10 cellular contexts compared by ENCODE assay signal in the genomic region with DNA sequence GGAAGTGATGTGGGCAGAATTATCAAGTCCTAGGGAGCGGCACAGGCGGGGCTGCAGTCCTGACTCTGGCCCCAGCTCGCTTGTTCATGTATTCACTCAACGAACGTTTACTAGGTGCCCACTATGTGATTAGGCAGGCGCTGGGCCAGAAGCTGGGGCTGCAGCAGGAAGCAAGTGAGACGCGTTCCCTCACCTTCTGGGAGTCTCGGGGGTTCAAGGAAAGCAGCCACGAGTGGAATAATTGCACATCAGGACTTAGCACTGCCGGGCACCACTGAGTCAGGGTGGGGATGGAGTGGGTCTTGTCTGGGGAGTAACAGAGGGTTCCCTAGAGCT. TPM values are rescaled to one million over a fixed set of nuclear protein-coding genes. Genes with fewer than 3 reads are reported as not detected.
DNase-seq lines count a peak whose midpoint lies in the region; ATAC-seq, FAIRE-seq and TF ChIP-seq lines count a peak whose summit lies in the region.
"Had no signal": no experiment of that assay in that cellular context is flagged by ENCODE, and none has a peak within 500 bp of the region (broad histone marks: within the 10 kb centered on the region; RNA-seq: fewer than 3 reads in every experiment).

No MANE protein-coding gene starts in this region.

- no peak overlapping the region for H3K4me3 Mint-ChIP-seq in activated B cell treated with CpG ODN at 0.5 μM for 24 hours
- H3K4me3 Mint-ChIP-seq in CD14-positive monocyte, result no peak overlapping the region

- DNase-seq in A549 (ENCODE audit: low read depth in 1 of 2, low spot score in 1 of 2) (no peak), activated B cell treated with CpG ODN at 0.5 μM for 24 hours (no peak), mesenchymal stem cell (no peak), CD14-positive monocyte (ENCODE audit: low spot score) (no peak), NCI-H1694 (lab: John Stamatoyannopoulos, UW) (no peak), NCI-H2107 treated with DMSO at 0.1 percent for 48 hours (lab: John Stamatoyannopoulos, UW; ENCODE audit: unreplicated experiment) (no peak)

- POLR2A ChIA-PET in A549 (lab: Yijun Ruan, JAX) (interaction anchor here (0.6 to 1.7 kb wide), 10 partner anchors 8 to 105 kb away, joined by 3 to 16 read pairs (median 5); a partner anchor contains a TSS), activated B cell treated with CpG ODN at 0.5 μM for 24 hours (lab: Charles Lee) (interaction anchor here (0.5 to 1.1 kb wide), 5 partner anchors 21 to 637 kb away, joined by 4 to 6 read pairs (median 5); a partner anchor contains a TSS)

- H3K14ac ChIP-seq in mesenchymal stem cell (ENCODE audit: low read length in 2 of 2), result no peak overlapping the region

- no peak for TF ChIP-seq RAD21 in A549 (conservative IDR thresholded peaks at IDR 0.05 in 1 of 2, IDR thresholded peaks at IDR 0.05 in 1 of 2)

- H3K79me1 ChIP-seq in mesenchymal stem cell (replicated peaks; ENCODE audit: low read length, poor library complexity, severe bottlenecking), result no peaks in the 10 kb centered on the region

- no peak overlapping the region for H3K23ac ChIP-seq in mesenchymal stem cell (ENCODE audit: low read length in 2 of 2)

- no peak overlapping the region for H2BK12ac ChIP-seq in mesenchymal stem cell (ENCODE audit: low read length in 2 of 2)

- no peak for TF ChIP-seq EP300 in A549 (IDR thresholded peaks at IDR 0.05)

- H3K4me1 ChIP-seq in A549, result peaks cover 34% of the 10 kb centered on the region
- peaks cover 11% of the 10 kb centered on the region for H3K4me1 ChIP-seq in mesenchymal stem cell (ENCODE audit: control insufficient read depth, insufficient read depth, low read depth, low read length)

- no peak overlapping the region for H3K4ac ChIP-seq in mesenchymal stem cell (ENCODE audit: low read depth in 1 of 2, low read length in 2 of 2)

- H4K8ac ChIP-seq in mesenchymal stem cell (ENCODE audit: low read length), result peak overlapping the region; percentile 94

- no peak overlapping the region for H2BK5ac ChIP-seq in mesenchymal stem cell (ENCODE audit: low read depth, low read length, poor library complexity, severe bottlenecking)

- H3K4me1 Mint-ChIP-seq in activated B cell treated with CpG ODN at 0.5 μM for 24 hours (peaks cover 17% of the 10 kb centered on the region), CD14-positive monocyte (peaks cover 11% of the 10 kb centered on the region)

- H3K27me3 Mint-ChIP-seq in activated B cell treated with CpG ODN at 0.5 μM for 24 hours (peaks cover 2% of the 10 kb centered on the region), CD14-positive monocyte (ENCODE audit: low read depth in 3 of 3) (peaks cover 3 to 27% (median 17%) of the 10 kb centered on the region in 3 donors)

- H3K27me3 ChIP-seq in mesenchymal stem cell (ENCODE audit: control insufficient read depth in 1 of 2, insufficient read depth in 1 of 2, low read length in 2 of 2), result peaks cover 42 to 44% of the 10 kb centered on the region in 2 experiments
- H3K27me3 ChIP-seq: testis had no signal

- H3K36me3 ChIP-seq in mesenchymal stem cell (ENCODE audit: control insufficient read depth in 1 of 2, insufficient read depth in 2 of 2, low read depth in 1 of 2, low read length in 2 of 2), result no peaks in the 10 kb centered on the region

- H4K91ac ChIP-seq in mesenchymal stem cell (ENCODE audit: low read length), result no peak overlapping the region

- H3K4me3 ChIP-seq in A549 (no peak overlapping the region; the same call in 2 of the 3 replicates), mesenchymal stem cell (ENCODE audit: insufficient read depth in 1 of 2, low read depth in 1 of 2, low read length in 2 of 2) (peak overlapping the region in 1 of 2 experiments; percentile 70)

- H3K18ac ChIP-seq in mesenchymal stem cell (ENCODE audit: low read depth in 1 of 2, low read length in 2 of 2), result no peak overlapping the region

- H2AK5ac ChIP-seq in mesenchymal stem cell (ENCODE audit: low read length, severe bottlenecking), result no peak overlapping the region

- H3K27ac Mint-ChIP-seq in activated B cell treated with CpG ODN at 0.5 μM for 24 hours, result peak overlapping the region; percentile 69
- H3K27ac Mint-ChIP-seq in CD14-positive monocyte, result peak overlapping the region in 1 of 7 donors; percentile 57

- H2BK15ac ChIP-seq in mesenchymal stem cell (ENCODE audit: low read depth, poor library complexity, severe bottlenecking), result no peak overlapping the region

- H3K9me3 Mint-ChIP-seq in activated B cell treated with CpG ODN at 0.5 μM for 24 hours, result no peaks in the 10 kb centered on the region
- peaks cover 0 to 9% (median 6%) of the 10 kb centered on the region in 7 donors for H3K9me3 Mint-ChIP-seq in CD14-positive monocyte

- no peak overlapping the region for H3K9ac ChIP-seq in mesenchymal stem cell (ENCODE audit: low read length)

- 39% methylated on average over 11 of the region's 11 CpGs for WGBS in A549 (ENCODE audit: missing lambda C conversion rate)
- 43% methylated on average over 11 of the region's 11 CpGs for WGBS in mesenchymal stem cell

- TF ChIP-seq POLR2A in A549 (IDR thresholded peaks at IDR 0.05; ENCODE audit: low read length), result no peak

- no peak for FAIRE-seq in A549 (lab: Jason Lieb, UNC)
- FAIRE-seq: bronchial epithelial cell had no signal

- H2BK120ac ChIP-seq in mesenchymal stem cell (ENCODE audit: low read depth, low read length), result no peak overlapping the region

- CTCF ChIA-PET in A549 (lab: Yijun Ruan, JAX) (interaction anchor here (0.6 to 10.2 kb wide), 10 partner anchors 9 to 243 kb away, joined by 3 to 101 read pairs (median 6); a partner anchor contains a TSS), activated B cell treated with CpG ODN at 0.5 μM for 24 hours (lab: Charles Lee) (interaction anchor here (0.6 to 1.3 kb wide), 2 partner anchors 24 to 180 kb away, joined by 3 to 5 read pairs; no protein-coding TSS in a partner anchor)

- ATAC-seq in A549, result no peak
- peak; percentile 6 for ATAC-seq in GM18909 (IDR thresholded peaks at IDR 0.05; ENCODE audit: poor library complexity, unreplicated experiment)
- ATAC-seq in activated B cell treated with CpG ODN at 0.5 μM for 24 hours (ENCODE audit: low read depth), result no peak
- no peak for ATAC-seq in GM21717 (IDR thresholded peaks at IDR 0.05; ENCODE audit: unreplicated experiment)

- no peak for TF ChIP-seq CTCF in A549 (IDR thresholded peaks at IDR 0.05)
- no peak for TF ChIP-seq CTCF in activated B cell treated with CpG ODN at 0.5 μM for 24 hours (IDR thresholded peaks at IDR 0.05)
- no peak for TF ChIP-seq CTCF in CD14-positive monocyte (IDR thresholded peaks at IDR 0.05)

- H2AFZ ChIP-seq in mesenchymal stem cell (ENCODE audit: low read depth, low read length), result no peak overlapping the region

- H3K36me3 Mint-ChIP-seq in activated B cell treated with CpG ODN at 0.5 μM for 24 hours (ENCODE audit: low read depth) (no peaks in the 10 kb centered on the region), CD14-positive monocyte (peaks cover 0 to 5% of the 10 kb centered on the region in 2 donors)

- intact Hi-C loops in activated B cell treated with CpG ODN at 0.5 μM for 24 hours (cut with micrococcal nuclease), result loop anchor here (5.0 to 10.0 kb wide), 4 partner anchors 122 to 321 kb away; a partner anchor contains a TSS
- intact Hi-C loops in CD14-positive monocyte (cut with micrococcal nuclease), result no loop called here

- H3K9me3 ChIP-seq in A549 (no peaks in the 10 kb centered on the region), mesenchymal stem cell (ENCODE audit: control insufficient read depth, low read length) (no peaks in the 10 kb centered on the region)
- H3K9me3 ChIP-seq: testis had no signal

- peak overlapping the region; percentile 92 to 93 for H3K27ac ChIP-seq in A549
- H3K27ac ChIP-seq in mesenchymal stem cell (ENCODE audit: low read length, poor library complexity, severe bottlenecking), result no peak overlapping the region
- H3K27ac ChIP-seq: testis had no signal

- H3K4me2 ChIP-seq in A549 (peak overlapping the region; percentile 86), mesenchymal stem cell (ENCODE audit: low read length, poor library complexity, severe bottlenecking) (peak overlapping the region; percentile 98)

RNA-seq across cellular contexts. Expression of a gene that starts 2.5 kb away (rescaled TPM):
- 0.62 and 0.95 TPM in 2 replicates for polyA plus RNA-seq in A549 (2011; rRNA removed)
- 2.6 and 3.8 TPM in 2 replicates for polyA plus RNA-seq in A549 (2012; cell fraction: cytosol; rRNA removed)
- polyA plus RNA-seq in A549 (2012; cell fraction: nucleus; rRNA removed), result 9.6 and 11.7 TPM in 2 replicates
- polyA plus RNA-seq in A549 (2017; fragmentation: RNase III; extraction: RNeasy Plus Mini Kit Qiagen cat#74134 plus additional on column Dnase treatment), result 4.6 to 6.1 TPM (median 5.6 TPM) in 3 replicates
- polyA minus RNA-seq in A549 (2011; rRNA and poly(A)+ RNA removed), result 0.45 and 0.54 TPM in 2 replicates
- 0.60 and 0.66 TPM in 2 replicates for total RNA-seq in activated B cell treated with CpG ODN at 0.5 μM for 24 hours
- 0.66 TPM for polyA plus RNA-seq in mesenchymal stem cell (2013, experiment 1 of 2)
- polyA plus RNA-seq in mesenchymal stem cell (2013, experiment 2 of 2), result 0.55 TPM
- polyA plus RNA-seq in CD14-positive monocyte, result not detected

RNA-seq across cellular contexts. Expression of a gene that starts 37.9 kb away (rescaled TPM):
- polyA plus RNA-seq in A549 (2011; rRNA removed) (22.2 and 22.4 TPM in 2 replicates), A549 (2017; fragmentation: RNase III; extraction: RNeasy Plus Mini Kit Qiagen cat#74134 plus additional on column Dnase treatment) (30.1 to 36.5 TPM (median 34.3 TPM) in 3 replicates), CD14-positive monocyte (under 1 TPM in 1 of 2 donors, not detected in 1; 0.40 TPM)
- 31.5 and 41.0 TPM in 2 replicates for polyA plus RNA-seq in A549 (2012; cell fraction: cytosol; rRNA removed)
- polyA plus RNA-seq in A549 (2012; cell fraction: nucleus; rRNA removed), result 23.6 and 29.0 TPM in 2 replicates
- polyA minus RNA-seq in A549 (2011; rRNA and poly(A)+ RNA removed), result 26.5 and 28.7 TPM in 2 replicates
- not detected in 2 replicates for total RNA-seq in activated B cell treated with CpG ODN at 0.5 μM for 24 hours
- polyA plus RNA-seq in mesenchymal stem cell (2013, experiment 1 of 2), result 0.83 TPM
- 0.70 TPM for polyA plus RNA-seq in mesenchymal stem cell (2013, experiment 2 of 2)

RNA-seq across cellular contexts. Expression of a gene that starts 44.9 kb away (rescaled TPM):
- polyA plus RNA-seq in A549 (2011; rRNA removed) (33.4 and 36.9 TPM in 2 replicates), A549 (2017; fragmentation: RNase III; extraction: RNeasy Plus Mini Kit Qiagen cat#74134 plus additional on column Dnase treatment) (42.3 to 55.4 TPM (median 50.5 TPM) in 3 replicates), CD14-positive monocyte (10 to 100 TPM; 21.3 to 21.7 TPM)
- 48.4 and 61.1 TPM in 2 replicates for polyA plus RNA-seq in A549 (2012; cell fraction: cytosol; rRNA removed)
- polyA plus RNA-seq in A549 (2012; cell fraction: nucleus; rRNA removed), result 158 and 205 TPM in 2 replicates
- 49.4 and 52.6 TPM in 2 replicates for polyA minus RNA-seq in A549 (2011; rRNA and poly(A)+ RNA removed)
- 35.6 and 40.5 TPM in 2 replicates for total RNA-seq in activated B cell treated with CpG ODN at 0.5 μM for 24 hours
- polyA plus RNA-seq in mesenchymal stem cell (2013, experiment 1 of 2), result 47.7 TPM
- polyA plus RNA-seq in mesenchymal stem cell (2013, experiment 2 of 2), result 45.1 TPM

RNA-seq across cellular contexts. Expression of a gene that starts 58.7 kb away (rescaled TPM):
- 1.9 and 2.2 TPM in 2 replicates for polyA plus RNA-seq in A549 (2011; rRNA removed)
- 1.5 and 1.9 TPM in 2 replicates for polyA plus RNA-seq in A549 (2012; cell fraction: cytosol; rRNA removed)
- polyA plus RNA-seq in A549 (2012; cell fraction: nucleus; rRNA removed), result 12.5 and 14.5 TPM in 2 replicates
- polyA plus RNA-seq in A549 (2017; fragmentation: RNase III; extraction: RNeasy Plus Mini Kit Qiagen cat#74134 plus additional on column Dnase treatment), result 1.3 to 1.4 TPM (median 1.3 TPM) in 3 replicates
- 1.9 and 2.4 TPM in 2 replicates for polyA minus RNA-seq in A549 (2011; rRNA and poly(A)+ RNA removed)
- 1.7 and 2.2 TPM in 2 replicates for total RNA-seq in activated B cell treated with CpG ODN at 0.5 μM for 24 hours
- 0.25 TPM for polyA plus RNA-seq in mesenchymal stem cell (2013, experiment 1 of 2)
- 0.21 TPM for polyA plus RNA-seq in mesenchymal stem cell (2013, experiment 2 of 2)
- under 1 TPM in 1 of 2 donors, not detected in 1; 0.09 TPM for polyA plus RNA-seq in CD14-positive monocyte

Comparison
In these comparisons a context has a peak if more than half of its experiments do, and no peak if none do; other contexts are left out.
1. RNA of a gene that starts 37.9 kb away (polyA plus RNA-seq): 22.2 to 41.0 TPM in A549; 0.40 TPM in CD14-positive monocyte; every median in the first group is over 10 times any median in the second.